21 cellular contexts compared by ENCODE assay signal in the genomic region with DNA sequence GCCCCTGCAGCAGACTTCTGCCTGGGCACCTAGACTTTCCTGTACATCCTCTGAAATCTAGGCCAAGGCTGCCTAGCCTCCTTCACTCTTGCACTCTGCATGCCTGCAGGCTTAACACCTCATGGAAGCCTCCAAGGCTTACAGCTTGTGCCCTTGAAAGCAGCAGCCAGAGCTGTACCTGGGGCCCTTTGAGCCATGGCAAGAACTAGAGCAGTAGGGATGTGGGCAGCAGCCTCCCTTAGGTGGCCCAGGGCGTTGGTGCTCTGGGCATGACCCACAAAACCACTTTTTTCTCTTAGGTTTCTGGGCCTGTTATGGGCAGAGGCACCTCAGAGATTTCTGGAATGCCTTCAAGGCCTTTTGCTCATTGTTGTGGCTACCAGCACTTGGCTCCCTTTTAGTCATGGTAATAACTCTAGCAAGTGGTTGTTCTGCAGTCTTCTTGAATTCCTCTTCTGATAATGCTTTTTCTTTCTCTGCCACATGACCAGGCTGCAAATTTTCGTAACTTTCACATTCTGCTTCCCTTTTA.
"Had no signal": no experiment of that assay in that cellular context is flagged by ENCODE, and none has a peak within 500 bp of the region (broad histone marks: within the 10 kb centered on the region; RNA-seq: fewer than 3 reads in every experiment).

No MANE protein-coding gene starts in this region.

- ATAC-seq: effector memory CD8-positive, alpha-beta T cell; esophagus mucosa; lower lobe of right lung; naive thymus-derived CD8-positive, alpha-beta T cell had no signal

- H3K9me3 Mint-ChIP-seq: activated CD4-positive, alpha-beta memory T cell treated with anti-CD3 and anti-CD28 coated beads for 36 hours; activated naive CD4-positive, alpha-beta T cell treated with anti-CD3 and anti-CD28 coated beads for 36 hours; activated naive CD8-positive, alpha-beta T cell treated with anti-CD3 and anti-CD28 coated beads, Interleukin-2, amount 10 ng/mL, durations not matched to agents 7 days and 5 days; central memory CD8-positive, alpha-beta T cell; effector memory CD8-positive, alpha-beta T cell had no signal

- H3K27me3 ChIP-seq: neural progenitor cell, tibial artery had no signal

- H3K4me1 ChIP-seq: lower lobe of right lung, neural progenitor cell, tibial artery had no signal

- H3K9ac ChIP-seq: neural progenitor cell had no signal

- H3K4me1 Mint-ChIP-seq: activated naive CD8-positive, alpha-beta T cell treated with anti-CD3 and anti-CD28 coated beads, Interleukin-2, amount 10 ng/mL, durations not matched to agents 7 days and 5 days; central memory CD8-positive, alpha-beta T cell; neural progenitor cell had no signal

- H3K4me2 ChIP-seq: neural progenitor cell had no signal

- H2AFZ ChIP-seq: neural progenitor cell had no signal

- H3K4me3 ChIP-seq: lower lobe of right lung, neural progenitor cell, tibial artery had no signal

- H3K4me3 Mint-ChIP-seq: activated CD4-positive, alpha-beta memory T cell treated with anti-CD3 and anti-CD28 coated beads for 36 hours; activated naive CD4-positive, alpha-beta T cell treated with anti-CD3 and anti-CD28 coated beads for 36 hours; activated naive CD8-positive, alpha-beta T cell treated with anti-CD3 and anti-CD28 coated beads, Interleukin-2, amount 10 ng/mL, durations not matched to agents 7 days and 5 days; central memory CD8-positive, alpha-beta T cell; effector memory CD8-positive, alpha-beta T cell; naive thymus-derived CD8-positive, alpha-beta T cell; neural progenitor cell; stimulated activated naive CD8-positive, alpha-beta T cell treated with anti-CD3 and anti-CD28 coated beads, Interleukin-15, Interleukin-2, amounts not matched to agents 100 ng/mL and 50 ng/mL, for 24 hours had no signal

- DNase-seq: activated CD4-positive, alpha-beta memory T cell treated with anti-CD3 and anti-CD28 coated beads for 36 hours; activated CD4-positive, alpha-beta T cell treated with anti-CD3 and anti-CD28 coated beads for 48 hours; activated effector memory CD4-positive, alpha-beta T cell treated with Interleukin-2 at 50 U/mL for 16 hours; activated naive CD4-positive, alpha-beta T cell treated with anti-CD3 and anti-CD28 coated beads for 36 hours; activated naive CD8-positive, alpha-beta T cell treated with anti-CD3 and anti-CD28 coated beads, Interleukin-2, amount 10 ng/mL, durations not matched to agents 7 days and 5 days; activated T-cell treated with anti-CD3 and anti-CD28 coated beads, Interleukin-2, amount 50 U/mL, for 48 hours; amygdala; effector memory CD8-positive, alpha-beta T cell; hypothalamus; lower lobe of right lung; naive thymus-derived CD8-positive, alpha-beta T cell; stimulated activated CD4-positive, alpha-beta T cell treated with anti-CD3 and anti-CD28 coated beads, Interleukin-4, amount 100 ng/mL, for 24 hours; tibial artery had no signal

- H3K36me3 ChIP-seq: lower lobe of right lung, neural progenitor cell, tibial artery had no signal

- H3K27ac Mint-ChIP-seq: activated CD4-positive, alpha-beta memory T cell treated with anti-CD3 and anti-CD28 coated beads for 36 hours; activated naive CD4-positive, alpha-beta T cell treated with anti-CD3 and anti-CD28 coated beads for 36 hours; activated naive CD8-positive, alpha-beta T cell treated with anti-CD3 and anti-CD28 coated beads, Interleukin-2, amount 10 ng/mL, durations not matched to agents 7 days and 5 days; effector memory CD8-positive, alpha-beta T cell; naive thymus-derived CD8-positive, alpha-beta T cell; neural progenitor cell; stimulated activated naive CD8-positive, alpha-beta T cell treated with anti-CD3 and anti-CD28 coated beads, Interleukin-15, Interleukin-2, amounts not matched to agents 100 ng/mL and 50 ng/mL, for 24 hours had no signal

- H3K27ac ChIP-seq: lower lobe of right lung, neural progenitor cell, tibial artery had no signal

- FAIRE-seq: colon, endothelial cell of umbilical vein, frontal cortex, islet of Langerhans had no signal

- H3K36me3 Mint-ChIP-seq: activated CD4-positive, alpha-beta memory T cell treated with anti-CD3 and anti-CD28 coated beads for 36 hours; activated naive CD8-positive, alpha-beta T cell treated with anti-CD3 and anti-CD28 coated beads, Interleukin-2, amount 10 ng/mL, durations not matched to agents 7 days and 5 days; neural progenitor cell had no signal
